10 cellular contexts compared by ENCODE assay signal in the genomic region with DNA sequence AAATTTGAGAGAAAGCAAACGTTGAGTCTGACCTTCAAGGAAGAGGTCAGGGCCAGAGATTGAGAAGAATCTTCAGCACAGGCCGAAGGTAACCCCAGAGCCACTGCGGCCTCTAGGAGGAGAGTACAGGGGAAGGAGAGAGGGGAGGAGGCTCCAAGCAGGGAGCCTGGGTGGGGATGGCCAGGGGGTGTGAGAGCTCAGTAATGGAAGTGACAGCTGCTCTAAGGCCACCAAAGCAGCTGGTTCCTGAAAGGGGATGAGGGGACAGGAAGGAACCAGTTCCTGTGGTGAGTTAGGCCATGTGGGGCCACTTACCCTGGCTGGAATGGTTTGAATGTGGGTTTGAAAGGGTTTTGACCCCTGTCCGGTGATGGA. TPM values are rescaled to one million over a fixed set of nuclear protein-coding genes. Genes with fewer than 3 reads are reported as not detected.
DNase-seq lines count a peak whose midpoint lies in the region; ATAC-seq lines count a peak whose summit lies in the region.
"Had no signal": no experiment of that assay in that cellular context is flagged by ENCODE, and none has a peak within 500 bp of the region (broad histone marks: within the 10 kb centered on the region; RNA-seq: fewer than 3 reads in every experiment).

No MANE protein-coding gene starts in this region.

- no peak overlapping the region for H3K4me3 Mint-ChIP-seq in activated T-cell treated with anti-CD3 and anti-CD28 coated beads, Interleukin-2, amount 50 U/mL, for 24 hours
- H3K4me3 Mint-ChIP-seq in activated T-cell treated with anti-CD3 and anti-CD28 coated beads, Interleukin-2, amount 50 U/mL, for 4 hours: no peak overlapping the region
- H3K4me3 Mint-ChIP-seq in activated naive CD8-positive, alpha-beta T cell treated with anti-CD3 and anti-CD28 coated beads for 36 hours: no peak overlapping the region
- H3K4me3 Mint-ChIP-seq in stimulated activated memory B cell treated with anti-CD40 and anti-IgM and Interleukin-4, amounts not matched to agents 10 μg/mL and 1 μg/mL and 100 μg/mL, for 72 hours: peak overlapping the region; percentile 32

- ATAC-seq in activated T-cell treated with anti-CD3 and anti-CD28 coated beads, Interleukin-2, amount 50 U/mL, for 4 hours: no peak
- ATAC-seq in HG02981 (IDR thresholded peaks at IDR 0.05; ENCODE audit: unreplicated experiment): peak; percentile 12
- peak; percentile 52 for ATAC-seq in stimulated activated memory B cell treated with anti-CD40 and anti-IgM and Interleukin-4, amounts not matched to agents 10 μg/mL and 1 μg/mL and 100 μg/mL, for 72 hours

- peaks cover 30% of the 10 kb centered on the region for H3K4me1 Mint-ChIP-seq in activated T-cell treated with anti-CD3 and anti-CD28 coated beads, Interleukin-2, amount 50 U/mL, for 24 hours (ENCODE audit: low read depth)
- peaks cover 20% of the 10 kb centered on the region for H3K4me1 Mint-ChIP-seq in activated T-cell treated with anti-CD3 and anti-CD28 coated beads, Interleukin-2, amount 50 U/mL, for 4 hours (ENCODE audit: low read depth)
- H3K4me1 Mint-ChIP-seq in activated naive CD8-positive, alpha-beta T cell treated with anti-CD3 and anti-CD28 coated beads for 36 hours: peaks cover 21% of the 10 kb centered on the region
- H3K4me1 Mint-ChIP-seq in stimulated activated memory B cell treated with anti-CD40 and anti-IgM and Interleukin-4, amounts not matched to agents 10 μg/mL and 1 μg/mL and 100 μg/mL, for 72 hours: peaks cover 52% of the 10 kb centered on the region

- peaks cover 86% of the 10 kb centered on the region for H3K36me3 Mint-ChIP-seq in activated T-cell treated with anti-CD3 and anti-CD28 coated beads, Interleukin-2, amount 50 U/mL, for 24 hours (ENCODE audit: low read depth)
- peaks cover 19% of the 10 kb centered on the region for H3K36me3 Mint-ChIP-seq in activated T-cell treated with anti-CD3 and anti-CD28 coated beads, Interleukin-2, amount 50 U/mL, for 4 hours (ENCODE audit: insufficient read depth)
- H3K36me3 Mint-ChIP-seq in activated naive CD8-positive, alpha-beta T cell treated with anti-CD3 and anti-CD28 coated beads for 36 hours: peaks cover 6% of the 10 kb centered on the region
- peaks cover 52% of the 10 kb centered on the region for H3K36me3 Mint-ChIP-seq in stimulated activated memory B cell treated with anti-CD40 and anti-IgM and Interleukin-4, amounts not matched to agents 10 μg/mL and 1 μg/mL and 100 μg/mL, for 72 hours

- no peaks in the 10 kb centered on the region for H3K9me3 Mint-ChIP-seq in activated T-cell treated with anti-CD3 and anti-CD28 coated beads, Interleukin-2, amount 50 U/mL, for 24 hours
- no peaks in the 10 kb centered on the region for H3K9me3 Mint-ChIP-seq in activated T-cell treated with anti-CD3 and anti-CD28 coated beads, Interleukin-2, amount 50 U/mL, for 4 hours
- no peaks in the 10 kb centered on the region for H3K9me3 Mint-ChIP-seq in activated naive CD8-positive, alpha-beta T cell treated with anti-CD3 and anti-CD28 coated beads for 36 hours
- H3K9me3 Mint-ChIP-seq in stimulated activated memory B cell treated with anti-CD40 and anti-IgM and Interleukin-4, amounts not matched to agents 10 μg/mL and 1 μg/mL and 100 μg/mL, for 72 hours: no peaks in the 10 kb centered on the region

- peak overlapping the region; percentile 89 for H3K27ac Mint-ChIP-seq in activated T-cell treated with anti-CD3 and anti-CD28 coated beads, Interleukin-2, amount 50 U/mL, for 24 hours
- peak overlapping the region; percentile 79 for H3K27ac Mint-ChIP-seq in activated naive CD8-positive, alpha-beta T cell treated with anti-CD3 and anti-CD28 coated beads for 36 hours
- peak overlapping the region; percentile 81 for H3K27ac Mint-ChIP-seq in stimulated activated memory B cell treated with anti-CD40 and anti-IgM and Interleukin-4, amounts not matched to agents 10 μg/mL and 1 μg/mL and 100 μg/mL, for 72 hours

- no peak for DNase-seq in activated T-cell treated with anti-CD3 and anti-CD28 coated beads, Interleukin-2, amount 50 U/mL, for 24 hours
- DNase-seq in activated T-cell treated with anti-CD3 and anti-CD28 coated beads, Interleukin-2, amount 50 U/mL, for 4 hours: no peak
- DNase-seq in activated naive CD8-positive, alpha-beta T cell treated with anti-CD3 and anti-CD28 coated beads for 36 hours: no peak
- DNase-seq in RPMI8226 (no peak), NCI-H510A (lab: John Stamatoyannopoulos, UW) (no peak), mesenteric fat pad (ENCODE audit: low spot score) (no peak)
- DNase-seq: activated CD4-positive, alpha-beta T cell treated with anti-CD3 and anti-CD28 coated beads for 1 hour; NCI-H2227 treated with DMSO at 0.1 percent for 48 hours had no signal

- H3K27me3 Mint-ChIP-seq in activated T-cell treated with anti-CD3 and anti-CD28 coated beads, Interleukin-2, amount 50 U/mL, for 24 hours: no peaks in the 10 kb centered on the region
- no peaks in the 10 kb centered on the region for H3K27me3 Mint-ChIP-seq in activated T-cell treated with anti-CD3 and anti-CD28 coated beads, Interleukin-2, amount 50 U/mL, for 4 hours (ENCODE audit: low read depth)
- no peaks in the 10 kb centered on the region for H3K27me3 Mint-ChIP-seq in activated naive CD8-positive, alpha-beta T cell treated with anti-CD3 and anti-CD28 coated beads for 36 hours
- H3K27me3 Mint-ChIP-seq in stimulated activated memory B cell treated with anti-CD40 and anti-IgM and Interleukin-4, amounts not matched to agents 10 μg/mL and 1 μg/mL and 100 μg/mL, for 72 hours: no peaks in the 10 kb centered on the region

RNA-seq across cellular contexts. Expression of a gene that starts 46.1 kb away (rescaled TPM):
- 100 to 1,000 TPM in 1 of 3 donors, 10 to 100 TPM in 2; 80.0 to 101 (median 81.2) TPM for total RNA-seq in activated T-cell treated with anti-CD3 and anti-CD28 coated beads, Interleukin-2, amount 50 U/mL, for 4 hours
- total RNA-seq in activated naive CD8-positive, alpha-beta T cell treated with anti-CD3 and anti-CD28 coated beads for 36 hours: 10 to 100 TPM; 43.4 to 45.8 TPM
- total RNA-seq in mesenteric fat pad: 138 TPM

Comparison
In these comparisons a context has a peak if more than half of its experiments do, and no peak if none do; other contexts are left out.
1. ATAC-seq: peak in HG02981 (single experiment) and stimulated activated memory B cell treated with anti-CD40 and anti-IgM and Interleukin-4, amounts not matched to agents 10 μg/mL and 1 μg/mL and 100 μg/mL, for 72 hours (single experiment); none in activated T-cell treated with anti-CD3 and anti-CD28 coated beads, Interleukin-2, amount 50 U/mL, for 4 hours (0 of 2).
2. Peak in every context shown above with its lines, with median percentiles within 50 percentile points of each other: H3K27ac Mint-ChIP-seq.